Comparison of ENCODE assay signal across 2 cellular contexts in genomic region chr7:143416565-143417149, GRCh38.
A peak's percentile ranks its signal among the peaks of the same experiment; 100 is the strongest.
TF ChIP-seq lines count a peak whose summit lies in the region.

No MANE protein-coding gene starts in this region.

TF ChIP-seq in GM23338, 12 proteins besides CTCF, POLR2A, EP300 and RAD21:
- TF ChIP-seq CREB1 (CRISPR knock-in tag; IDR thresholded peaks at IDR 0.05; ENCODE audit: low read depth) (no peak), POLR2AphosphoS5 (IDR thresholded peaks at IDR 0.05; ENCODE audit: low read depth) (no peak)

TF ChIP-seq in GM12878, 131 proteins besides CTCF, POLR2A, EP300 and RAD21:
- TF ChIP-seq ZBTB33 (IDR thresholded peaks at IDR 0.05) = no peak
- peak; percentile 85; the same call in 1 of the 2 replicates for TF ChIP-seq SMC3 (IDR thresholded peaks at IDR 0.05; ENCODE audit: borderline replicate concordance, low read length)
